ENCODE assay signal across 12 cellular contexts in genomic region chr20:24769878-24770627, GRCh38.
"Had no signal": no experiment of that assay in that cellular context is flagged by ENCODE, and none has a peak within 500 bp of the region (broad histone marks: within the 10 kb centered on the region; RNA-seq: fewer than 3 reads in every experiment).

No MANE protein-coding gene starts in this region.

- H3K9me3 ChIP-seq: ascending aorta, thyroid gland had no signal

- H3K4me1 ChIP-seq: ascending aorta, left ventricle myocardium inferior had no signal

- H3K4me3 ChIP-seq: ascending aorta, heart left ventricle, left ventricle myocardium inferior, thyroid gland had no signal

- DNase-seq: activated CD8-positive, alpha-beta T cell treated with anti-CD3 and anti-CD28 coated beads for 36 hours; activated T-cell treated with anti-CD3 and anti-CD28 coated beads for 4 hours; foreskin melanocyte; left ventricle myocardium inferior; retina; stimulated activated CD4-positive, alpha-beta T cell treated with anti-CD3 and anti-CD28 coated beads, Interleukin-15, amount 100 ng/mL, for 24 hours; stimulated activated CD4-positive, alpha-beta T cell treated with anti-CD3 and anti-CD28 coated beads, Interleukin-4, amount 100 ng/mL, for 24 hours; stimulated activated naive CD8-positive, alpha-beta T cell treated with anti-CD3 and anti-CD28 coated beads, Interleukin-15, amount 100 ng/mL, for 72 hours; T-helper 9 cell; thyroid gland had no signal

- H3K27ac Mint-ChIP-seq: activated CD8-positive, alpha-beta T cell treated with anti-CD3 and anti-CD28 coated beads for 36 hours; stimulated activated naive CD8-positive, alpha-beta T cell treated with anti-CD3 and anti-CD28 coated beads, Interleukin-15, amount 100 ng/mL, for 72 hours had no signal

- ATAC-seq: activated CD8-positive, alpha-beta T cell treated with anti-CD3 and anti-CD28 coated beads for 36 hours; heart left ventricle; stimulated activated naive CD8-positive, alpha-beta T cell treated with anti-CD3 and anti-CD28 coated beads, Interleukin-15, amount 100 ng/mL, for 72 hours had no signal

- H3K27ac ChIP-seq: ascending aorta, heart left ventricle, left ventricle myocardium inferior, thyroid gland had no signal

- H3K36me3 ChIP-seq: ascending aorta, heart left ventricle, left ventricle myocardium inferior, thyroid gland had no signal

- H3K4me3 Mint-ChIP-seq: activated CD8-positive, alpha-beta T cell treated with anti-CD3 and anti-CD28 coated beads for 36 hours; stimulated activated naive CD8-positive, alpha-beta T cell treated with anti-CD3 and anti-CD28 coated beads, Interleukin-15, amount 100 ng/mL, for 72 hours had no signal

- H3K27me3 ChIP-seq: ascending aorta, thyroid gland had no signal
